Comparison of ENCODE assay signal across 8 cellular contexts in genomic region chr1:102434421-102434820, GRCh38.
DNase-seq lines count a peak whose midpoint lies in the region; ATAC-seq and TF ChIP-seq lines count a peak whose summit lies in the region.

No MANE protein-coding gene starts in this region.

- intact Hi-C loops in colonic mucosa (cut with DNase I): no loop called here

- H3K27me3 ChIP-seq in colonic mucosa: no peaks in the 10 kb centered on the region

- H3K4me3 Mint-ChIP-seq in immature natural killer cell: no peak overlapping the region

- no peak overlapping the region for H3K27ac ChIP-seq in colonic mucosa

- no peaks in the 10 kb centered on the region for H3K36me3 ChIP-seq in colonic mucosa

- peak; percentile 74 for DNase-seq in DMS53 treated with DMSO at 0.1 percent for 48 hours (lab: John Stamatoyannopoulos, UW; ENCODE audit: unreplicated experiment)
- peak; percentile 61 for DNase-seq in NCI-H748 (lab: John Stamatoyannopoulos, UW; ENCODE audit: unreplicated experiment)
- DNase-seq in globus pallidus (ENCODE audit: low spot score): peak; percentile 3
- DNase-seq in immature natural killer cell: no peak
- DNase-seq in colonic mucosa: no peak
- DNase-seq in DMS79 (lab: John Stamatoyannopoulos, UW): no peak

- peak; percentile 39 for ATAC-seq in GM19463 (IDR thresholded peaks at IDR 0.05; ENCODE audit: unreplicated experiment)
- ATAC-seq in HG03378 (IDR thresholded peaks at IDR 0.05; ENCODE audit: unreplicated experiment): no peak

- no peaks in the 10 kb centered on the region for H3K4me1 ChIP-seq in colonic mucosa

- H3K4me1 Mint-ChIP-seq in immature natural killer cell: no peaks in the 10 kb centered on the region

- TF ChIP-seq CTCF in colonic mucosa (IDR thresholded peaks at IDR 0.05): no peak

- no peak overlapping the region for H3K27ac Mint-ChIP-seq in immature natural killer cell

- no peaks in the 10 kb centered on the region for H3K9me3 ChIP-seq in colonic mucosa

- H3K4me3 ChIP-seq in colonic mucosa: no peak overlapping the region

- no peak overlapping the region for H3K9ac ChIP-seq in colonic mucosa (ENCODE audit: low read depth in 2 of 2, low read length in 2 of 2)

- no peaks in the 10 kb centered on the region for H3K36me3 Mint-ChIP-seq in immature natural killer cell

- H3K9me3 Mint-ChIP-seq in immature natural killer cell: peaks cover 3 to 11% (median 7%) of the 10 kb centered on the region in 6 donors

- no peaks in the 10 kb centered on the region for H3K27me3 Mint-ChIP-seq in immature natural killer cell (ENCODE audit: low read depth in 3 of 3)

Comparison
In these comparisons a context has a peak if more than half of its experiments do, and no peak if none do; other contexts are left out.
1. DNase-seq: peak in DMS53 treated with DMSO at 0.1 percent for 48 hours (single experiment), NCI-H748 (single experiment) and globus pallidus (single experiment); none in immature natural killer cell (0 of 3), colonic mucosa (single experiment) and DMS79 (single experiment).